In genomic region chr17:80219013-80219776, GRCh38 we compare ENCODE assay signal across 1 cellular context.
A peak's percentile ranks its signal among the peaks of the same experiment; 100 is the strongest.
TF ChIP-seq lines count a peak whose summit lies in the region.

No MANE protein-coding gene starts in this region.

TF ChIP-seq in K562, 482 proteins besides CTCF, POLR2A, EP300 and RAD21 (continued from another document):
- TF ChIP-seq ZNF318 (IDR thresholded peaks at IDR 0.05; ENCODE audit: borderline replicate concordance in 1 of 2, low read depth in 1 of 2): peak in 1 of 2 experiments; percentile 64; a peak in 1 of 4 replicates
- TF ChIP-seq PHF21A (IDR thresholded peaks at IDR 0.05; ENCODE audit: borderline replicate concordance, low read depth): no peak
- peak; percentile 55; the same call in 1 of the 2 replicates for TF ChIP-seq LEF1 (IDR thresholded peaks at IDR 0.05)
- TF ChIP-seq HNRNPL (IDR thresholded peaks at IDR 0.05; ENCODE audit: low read depth, low read length): no peak
- no peak for TF ChIP-seq ZC3H8 (IDR thresholded peaks at IDR 0.05)
- no peak for TF ChIP-seq PRPF4 (IDR thresholded peaks at IDR 0.05; ENCODE audit: insufficient read depth, low read depth, low read length, poor library complexity, severe bottlenecking)
- no peak for TF ChIP-seq RFX1 (IDR thresholded peaks at IDR 0.05)
- peak; percentile 58 for TF ChIP-seq VEZF1 (CRISPR knock-in tag; IDR thresholded peaks at IDR 0.05)
- TF ChIP-seq STAT5A (IDR thresholded peaks at IDR 0.05; ENCODE audit: borderline replicate concordance, low read length): no peak
- TF ChIP-seq CREM (IDR thresholded peaks at IDR 0.05; ENCODE audit: low read depth): peak; percentile 44; the same call in 1 of the 2 replicates
- TF ChIP-seq NRF1 (conservative IDR thresholded peaks at IDR 0.05 in 1 of 2, IDR thresholded peaks at IDR 0.05 in 1 of 2): peak in 1 of 2 experiments; percentile 19; a peak in 2 of 4 replicates
- no peak for TF ChIP-seq ZNF384 (IDR thresholded peaks at IDR 0.05; ENCODE audit: low read depth, low read length)
- peak; percentile 57; the same call in 1 of the 2 replicates for TF ChIP-seq ATF7 (IDR thresholded peaks at IDR 0.05)
- no peak for TF ChIP-seq ZNF133 (CRISPR knock-in tag; IDR thresholded peaks at IDR 0.05)
- TF ChIP-seq ETV5 (CRISPR knock-in tag; IDR thresholded peaks at IDR 0.05; ENCODE audit: low read depth): 0 out of 2 replicates have a peak, but pooled peaks have one; percentile 23
- no peak for TF ChIP-seq SMAD4 (CRISPR knock-in tag; conservative IDR thresholded peaks at IDR 0.05)
- 0 out of 2 replicates have a peak, but pooled peaks have one; percentile 20 for TF ChIP-seq FOXJ2 (tag; IDR thresholded peaks at IDR 0.05)
- TF ChIP-seq TAL1 (IDR thresholded peaks at IDR 0.05): no peak
TF ChIP-seq in K562: peak in this region for 48.
